In the genomic region with DNA sequence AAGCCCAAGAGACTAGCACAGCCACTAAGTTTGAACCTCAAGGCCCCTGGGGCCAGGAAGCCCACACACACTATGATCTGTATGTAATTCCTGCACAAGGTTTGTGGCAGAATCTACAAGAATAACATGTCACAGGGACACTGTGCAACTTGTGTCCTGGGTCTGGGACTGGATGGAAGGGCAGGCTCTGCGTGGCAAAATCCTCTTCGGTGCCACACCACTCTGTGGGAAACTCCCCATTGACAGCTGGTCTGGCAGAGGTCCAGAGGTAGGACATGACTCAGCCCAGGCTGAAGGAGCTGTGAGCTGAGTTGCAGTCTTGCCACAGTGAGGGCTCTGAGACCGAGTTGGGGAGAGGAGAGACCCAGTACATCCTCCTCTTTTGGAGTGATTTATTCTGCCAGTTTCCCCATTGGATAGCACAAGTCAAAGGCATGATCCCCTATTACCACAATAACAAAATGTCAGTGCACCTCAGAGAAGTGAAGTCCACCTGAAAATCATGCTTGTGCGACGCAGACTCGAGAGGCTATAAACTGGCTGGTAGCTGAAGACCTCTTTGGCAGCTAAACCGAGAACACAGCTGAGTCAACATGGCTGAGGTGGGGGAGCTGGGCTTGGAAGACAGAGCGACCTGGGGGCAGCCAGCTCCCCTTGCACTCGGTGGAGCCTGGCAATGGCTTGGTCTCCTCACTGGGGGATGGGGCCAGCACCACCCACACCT, we compare ENCODE assay signal across 8 cellular contexts. TPM values are rescaled to one million over a fixed set of nuclear protein-coding genes. Genes with fewer than 3 reads are reported as not detected.
A peak's percentile ranks its signal among the peaks of the same experiment; 100 is the strongest.
DNase-seq lines count a peak whose midpoint lies in the region; ATAC-seq and TF ChIP-seq lines count a peak whose summit lies in the region.

No MANE protein-coding gene starts in this region.

- POLR2A ChIA-PET in HEK293T (lab: Yijun Ruan, JAX): no interaction called here

- no peak for TF ChIP-seq CTCF in right atrium auricular region (IDR thresholded peaks at IDR 0.05)

- CTCF ChIA-PET in HEK293T (lab: Yijun Ruan, JAX): no interaction called here

- no peak overlapping the region for H3K9ac ChIP-seq in adipocyte (ENCODE audit: low read length)

- peak; percentile 45 for DNase-seq in activated naive CD4-positive, alpha-beta T cell treated with Interleukin-2 at 50 U/mL for 16 hours
- DNase-seq in activated naive CD4-positive, alpha-beta T cell (lab: John Stamatoyannopoulos, UW): no peak
- DNase-seq in NCI-H2029 (lab: John Stamatoyannopoulos, UW) (peak; percentile 75), adipocyte (ENCODE audit: low read depth) (peak; percentile 86), right atrium auricular region (ENCODE audit: low spot score) (peak; percentile 69), HEK293T (ENCODE audit: extremely low spot score) (no peak)
- DNase-seq in stimulated activated CD4-positive, alpha-beta T cell treated with anti-CD3 and anti-CD28 coated beads, Interleukin-15, amount 100 ng/mL, for 24 hours: peak; percentile 58

- H3K9me3 ChIP-seq in adipocyte (ENCODE audit: control insufficient read depth, low read length): no peaks in the 10 kb centered on the region
- H3K9me3 ChIP-seq in right atrium auricular region: no peaks in the 10 kb centered on the region

- peaks cover 11% of the 10 kb centered on the region for H3K4me1 ChIP-seq in adipocyte (ENCODE audit: control insufficient read depth, insufficient read depth, low read length)
- peaks cover 0 to 30% of the 10 kb centered on the region in 2 donors for H3K4me1 ChIP-seq in right atrium auricular region

- peak overlapping the region; percentile 25 to 41 for H3K27ac ChIP-seq in right atrium auricular region

- peaks cover 54% of the 10 kb centered on the region for H3K36me3 ChIP-seq in adipocyte (ENCODE audit: control insufficient read depth, insufficient read depth, low read length, severe bottlenecking)
- H3K36me3 ChIP-seq in right atrium auricular region: peaks cover 48% of the 10 kb centered on the region

- ATAC-seq in HG03135 (IDR thresholded peaks at IDR 0.05; ENCODE audit: unreplicated experiment): no peak

- H3K27me3 ChIP-seq in adipocyte (replicated peaks; ENCODE audit: control insufficient read depth, insufficient read depth, low read length) (no peaks in the 10 kb centered on the region), right atrium auricular region (no peaks in the 10 kb centered on the region)

- H3K4me3 ChIP-seq in adipocyte (ENCODE audit: low read length) (no peak overlapping the region), right atrium auricular region (no peak overlapping the region)

TF ChIP-seq in HEK293T, 16 proteins besides CTCF, POLR2A, EP300 and RAD21:
- TF ChIP-seq L3MBTL2 (conservative IDR thresholded peaks at IDR 0.05) (no peak), SP1 (IDR thresholded peaks at IDR 0.05) (no peak), ELF4 (IDR thresholded peaks at IDR 0.05) (no peak), TARDBP (IDR thresholded peaks at IDR 0.05) (no peak), FOXA1 (IDR thresholded peaks at IDR 0.05) (no peak), NFRKB (IDR thresholded peaks at IDR 0.05) (no peak), ZNF384 (IDR thresholded peaks at IDR 0.05) (no peak), FOXM1 (IDR thresholded peaks at IDR 0.05; ENCODE audit: borderline replicate concordance) (no peak), CTBP1 (IDR thresholded peaks at IDR 0.05; ENCODE audit: borderline replicate concordance) (no peak), FOXK2 (IDR thresholded peaks at IDR 0.05) (no peak), HDGF (IDR thresholded peaks at IDR 0.05; ENCODE audit: borderline replicate concordance) (no peak), BHLHE40 (IDR thresholded peaks at IDR 0.05; ENCODE audit: borderline replicate concordance) (no peak), ARNT (IDR thresholded peaks at IDR 0.05) (no peak), LEF1 (IDR thresholded peaks at IDR 0.05; ENCODE audit: borderline replicate concordance) (no peak)
- TF ChIP-seq, protein P1, sequence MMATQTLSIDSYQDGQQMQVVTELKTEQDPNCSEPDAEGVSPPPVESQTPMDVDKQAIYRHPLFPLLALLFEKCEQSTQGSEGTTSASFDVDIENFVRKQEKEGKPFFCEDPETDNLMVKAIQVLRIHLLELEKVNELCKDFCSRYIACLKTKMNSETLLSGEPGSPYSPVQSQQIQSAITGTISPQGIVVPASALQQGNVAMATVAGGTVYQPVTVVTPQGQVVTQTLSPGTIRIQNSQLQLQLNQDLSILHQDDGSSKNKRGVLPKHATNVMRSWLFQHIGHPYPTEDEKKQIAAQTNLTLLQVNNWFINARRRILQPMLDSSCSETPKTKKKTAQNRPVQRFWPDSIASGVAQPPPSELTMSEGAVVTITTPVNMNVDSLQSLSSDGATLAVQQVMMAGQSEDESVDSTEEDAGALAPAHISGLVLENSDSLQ (IDR thresholded peaks at IDR 0.05): no peak

RNA-seq across cellular contexts. Expression of a gene that starts 23.3 kb away (rescaled TPM):
- 1 to 10 TPM; 1.5 to 4.1 TPM for total RNA-seq in right atrium auricular region

Comparison
In these comparisons a context has a peak if more than half of its experiments do, and no peak if none do; other contexts are left out.
1. DNase-seq: peak in activated naive CD4-positive, alpha-beta T cell treated with Interleukin-2 at 50 U/mL for 16 hours (single experiment), NCI-H2029 (single experiment), adipocyte (single experiment), right atrium auricular region (single experiment) and stimulated activated CD4-positive, alpha-beta T cell treated with anti-CD3 and anti-CD28 coated beads, Interleukin-15, amount 100 ng/mL, for 24 hours (single experiment); none in activated naive CD4-positive, alpha-beta T cell (0 of 4) and HEK293T (single experiment).